Comparison of ENCODE assay signal across 1 cellular context in genomic region chr20:43564993-43565757, GRCh38.
A peak's percentile ranks its signal among the peaks of the same experiment; 100 is the strongest.
TF ChIP-seq lines count a peak whose summit lies in the region.

No MANE protein-coding gene starts in this region.

TF ChIP-seq in HepG2, 621 proteins besides CTCF, POLR2A, EP300 and RAD21:
- TF ChIP-seq HMGA1 (CRISPR knock-in tag; conservative IDR thresholded peaks at IDR 0.05) (no peak), ZNF737 (CRISPR knock-in tag; IDR thresholded peaks at IDR 0.05; ENCODE audit: borderline replicate concordance) (0 out of 2 replicates have a peak, but pooled peaks have one; percentile 11), ZNF768 (CRISPR knock-in tag; IDR thresholded peaks at IDR 0.05) (peak; percentile 7; the same call in 1 of the 2 replicates), ZNF883 (CRISPR knock-in tag; IDR thresholded peaks at IDR 0.05; ENCODE audit: not compliant biosample characterization) (no peak), JUN (CRISPR knock-in tag; IDR thresholded peaks at IDR 0.05) (no peak), NFIB (CRISPR knock-in tag; IDR thresholded peaks at IDR 0.05; ENCODE audit: borderline replicate concordance) (0 out of 2 replicates have a peak, but pooled peaks have one; percentile 22)
